ENCODE assay signal across 9 cellular contexts in genomic region chr11:63529373-63529772, GRCh38. TPM values are rescaled to one million over a fixed set of nuclear protein-coding genes. Genes with fewer than 3 reads are reported as not detected.
DNase-seq lines count a peak whose midpoint lies in the region; ATAC-seq and TF ChIP-seq lines count a peak whose summit lies in the region.
"Not testable (repeated sequence)": the region's sequence is repeated elsewhere in the genome, so short reads cannot be mapped to it uniquely, and the experiment has no call there.
"Had no signal": no experiment of that assay in that cellular context is flagged by ENCODE, and none has a peak within 500 bp of the region (broad histone marks: within the 10 kb centered on the region; RNA-seq: fewer than 3 reads in every experiment).

No MANE protein-coding gene starts in this region.

- H3K27me3 ChIP-seq in CD4-positive, alpha-beta memory T cell (ENCODE audit: insufficient read depth, low read length); HUES48 (ENCODE audit: control insufficient read depth, insufficient read depth, low read length); dorsolateral prefrontal cortex; iPS DF 6.9 (ENCODE audit: control insufficient read depth, insufficient read depth, low read length); mesenchymal stem cell (ENCODE audit: control insufficient read depth in 1 of 2, insufficient read depth in 1 of 2, low read length in 2 of 2): not testable (repeated sequence)

- H3K27ac Mint-ChIP-seq in CD4-positive, alpha-beta memory T cell: peak overlapping the region; percentile 26 to 85 (median 84)
- peak overlapping the region; percentile 58 for H3K27ac Mint-ChIP-seq in activated T-helper 17 cell treated with anti-CD3 and anti-CD28 coated beads, Interleukin-2, amount 50 U/mL, for 72 hours
- peak overlapping the region; percentile 96 for H3K27ac Mint-ChIP-seq in progenitor cell of endocrine pancreas

- H3K79me1 ChIP-seq in mesenchymal stem cell (replicated peaks; ENCODE audit: low read length, poor library complexity, severe bottlenecking): not testable (repeated sequence)

- intact Hi-C loops in CD4-positive, alpha-beta memory T cell (cut with micrococcal nuclease); dorsolateral prefrontal cortex (cut with DNase I): not testable (repeated sequence)

- H2BK5ac ChIP-seq in mesenchymal stem cell (ENCODE audit: low read depth, low read length, poor library complexity, severe bottlenecking): not testable (repeated sequence)

- CTCF ChIA-PET in CD4-positive, alpha-beta memory T cell (lab: Charles Lee; ENCODE audit: partially characterized antibody): interaction anchor here (1.0 to 1.8 kb wide), 3 partner anchors 12 to 38 kb away, joined by 3 to 5 read pairs (median 3); no protein-coding TSS in a partner anchor

- H2BK12ac ChIP-seq in mesenchymal stem cell (ENCODE audit: low read length in 2 of 2): not testable (repeated sequence)

- peaks cover 50% of the 10 kb centered on the region for H3K4me1 ChIP-seq in CD4-positive, alpha-beta memory T cell (ENCODE audit: insufficient read depth, low read length)
- H3K4me1 ChIP-seq in HUES48 (ENCODE audit: control insufficient read depth, insufficient read depth, low read length): peaks cover 52% of the 10 kb centered on the region
- H3K4me1 ChIP-seq in iPS DF 6.9 (ENCODE audit: control insufficient read depth, insufficient read depth, low read length): not testable (repeated sequence)
- peaks cover 10% of the 10 kb centered on the region for H3K4me1 ChIP-seq in mesenchymal stem cell (ENCODE audit: control insufficient read depth, insufficient read depth, low read depth, low read length)

- not testable (repeated sequence) for H3K9me3 ChIP-seq in CD4-positive, alpha-beta memory T cell (ENCODE audit: control insufficient read depth in 1 of 2, low read length in 2 of 2); HUES48 (ENCODE audit: control insufficient read depth, insufficient read depth, low read length); iPS DF 6.9 (ENCODE audit: control insufficient read depth, insufficient read depth, low read length); mesenchymal stem cell (ENCODE audit: control insufficient read depth, low read length)

- ATAC-seq in activated T-helper 17 cell treated with anti-CD3 and anti-CD28 coated beads, Interleukin-2, amount 50 U/mL, for 72 hours (replicated peaks): not testable (repeated sequence)

- TF ChIP-seq CTCF in dorsolateral prefrontal cortex (IDR thresholded peaks at IDR 0.05 in 54 of 56, conservative IDR thresholded peaks at IDR 0.05 in 2 of 56; ENCODE audit: low read depth in 1 of 56, partially characterized antibody in 56 of 56); progenitor cell of endocrine pancreas (IDR thresholded peaks at IDR 0.05; ENCODE audit: unreplicated experiment): not testable (repeated sequence)

- not testable (repeated sequence) for H3K4me2 ChIP-seq in mesenchymal stem cell (ENCODE audit: low read length, poor library complexity, severe bottlenecking)

- peak overlapping the region in 1 of 8 donors; percentile 35 for H3K4me3 Mint-ChIP-seq in CD4-positive, alpha-beta memory T cell
- H3K4me3 Mint-ChIP-seq in activated T-helper 17 cell treated with anti-CD3 and anti-CD28 coated beads, Interleukin-2, amount 50 U/mL, for 72 hours: not testable (repeated sequence)
- H3K4me3 Mint-ChIP-seq in progenitor cell of endocrine pancreas (ENCODE audit: low read depth): peak overlapping the region; percentile 49

- WGBS in iPS DF 6.9 (ENCODE audit: insufficient coverage, insufficient read length): no CpG with 5 or more reads among the region's 6 CpGs
- 53% methylated on average over 6 of the region's 6 CpGs for WGBS in mesenchymal stem cell

- not testable (repeated sequence) for H3K18ac ChIP-seq in mesenchymal stem cell (ENCODE audit: low read depth in 1 of 2, low read length in 2 of 2)

- not testable (repeated sequence) for H3K36me3 ChIP-seq in CD4-positive, alpha-beta memory T cell (ENCODE audit: insufficient read depth, low read length); HUES48 (ENCODE audit: control insufficient read depth, insufficient read depth, low read length); iPS DF 6.9 (ENCODE audit: control insufficient read depth, insufficient read depth, low read length); mesenchymal stem cell (ENCODE audit: control insufficient read depth in 1 of 2, insufficient read depth in 2 of 2, low read depth in 1 of 2, low read length in 2 of 2)

- H2AFZ ChIP-seq in mesenchymal stem cell (ENCODE audit: low read depth, low read length): not testable (repeated sequence)

- H4K8ac ChIP-seq in mesenchymal stem cell (ENCODE audit: low read length): not testable (repeated sequence)

- not testable (repeated sequence) for H4K91ac ChIP-seq in mesenchymal stem cell (ENCODE audit: low read length)

- H3K27me3 Mint-ChIP-seq in CD4-positive, alpha-beta memory T cell; activated T-helper 17 cell treated with anti-CD3 and anti-CD28 coated beads, Interleukin-2, amount 50 U/mL, for 72 hours; progenitor cell of endocrine pancreas: not testable (repeated sequence)

- H3K9ac ChIP-seq in HUES48 (ENCODE audit: low read depth, low read length): peak overlapping the region; percentile 88
- not testable (repeated sequence) for H3K9ac ChIP-seq in mesenchymal stem cell (ENCODE audit: low read length)

- H2BK15ac ChIP-seq in mesenchymal stem cell (ENCODE audit: low read depth, poor library complexity, severe bottlenecking): not testable (repeated sequence)

- peak overlapping the region; percentile 69 for H2AK5ac ChIP-seq in mesenchymal stem cell (ENCODE audit: low read length, severe bottlenecking)

- POLR2A ChIA-PET in CD4-positive, alpha-beta memory T cell (lab: Charles Lee; ENCODE audit: partially characterized antibody): interaction anchor here (0.8 to 1.4 kb wide), 8 partner anchors 9 to 105 kb away, joined by 3 to 4 read pairs (median 3); partner anchors contain the start of gene PLAAT3

- H3K9me3 Mint-ChIP-seq in CD4-positive, alpha-beta memory T cell; activated T-helper 17 cell treated with anti-CD3 and anti-CD28 coated beads, Interleukin-2, amount 50 U/mL, for 72 hours; progenitor cell of endocrine pancreas (ENCODE audit: low read depth): not testable (repeated sequence)

- H2BK120ac ChIP-seq in mesenchymal stem cell (ENCODE audit: low read depth, low read length): not testable (repeated sequence)

- not testable (repeated sequence) for H3K36me3 Mint-ChIP-seq in CD4-positive, alpha-beta memory T cell; activated T-helper 17 cell treated with anti-CD3 and anti-CD28 coated beads, Interleukin-2, amount 50 U/mL, for 72 hours (ENCODE audit: low read depth); progenitor cell of endocrine pancreas (ENCODE audit: insufficient read depth)

- H3K27ac ChIP-seq in CD4-positive, alpha-beta memory T cell (ENCODE audit: low read depth, low read length): not testable (repeated sequence)
- H3K27ac ChIP-seq in HUES48 (ENCODE audit: low read depth, low read length) (peak overlapping the region; percentile 94), dorsolateral prefrontal cortex (peak overlapping the region in 58 of 59 donors; percentile 14 to 96 (median 88)), iPS DF 6.9 (ENCODE audit: low read length) (peak overlapping the region; percentile 74), mesenchymal stem cell (ENCODE audit: low read length, poor library complexity, severe bottlenecking) (peak overlapping the region; percentile 90)

- not testable (repeated sequence) for H3K14ac ChIP-seq in mesenchymal stem cell (ENCODE audit: low read length in 2 of 2)

- H3K23ac ChIP-seq in mesenchymal stem cell (ENCODE audit: low read length in 2 of 2): not testable (repeated sequence)

- H3K4me3 ChIP-seq in CD4-positive, alpha-beta memory T cell (ENCODE audit: low read length in 2 of 2); dorsolateral prefrontal cortex; iPS DF 6.9 (ENCODE audit: low read length); mesenchymal stem cell (ENCODE audit: insufficient read depth in 1 of 2, low read depth in 1 of 2, low read length in 2 of 2): not testable (repeated sequence)
- peak overlapping the region; percentile 31; the same call in 1 of the 2 replicates for H3K4me3 ChIP-seq in HUES48 (ENCODE audit: low read depth, low read length)

- DNase-seq in CD4-positive, alpha-beta memory T cell; dorsolateral prefrontal cortex; iPS DF 6.9 (ENCODE audit: low read depth, low spot score); mesenchymal stem cell; progenitor cell of endocrine pancreas (ENCODE audit: low spot score, unreplicated experiment): not testable (repeated sequence)

- H3K4me1 Mint-ChIP-seq in CD4-positive, alpha-beta memory T cell: peaks cover 39 to 53% (median 47%) of the 10 kb centered on the region in 4 donors
- peaks cover 33% of the 10 kb centered on the region for H3K4me1 Mint-ChIP-seq in activated T-helper 17 cell treated with anti-CD3 and anti-CD28 coated beads, Interleukin-2, amount 50 U/mL, for 72 hours
- peaks cover 53% of the 10 kb centered on the region for H3K4me1 Mint-ChIP-seq in progenitor cell of endocrine pancreas (ENCODE audit: low read depth)

- not testable (repeated sequence) for H3K4ac ChIP-seq in mesenchymal stem cell (ENCODE audit: low read depth in 1 of 2, low read length in 2 of 2)

RNA-seq across cellular contexts. Expression of gene PLAAT4, which starts 7.2 kb away (rescaled TPM):
- total RNA-seq in CD4-positive, alpha-beta memory T cell: 100 to 1,000 TPM; 152 to 167 TPM
- 100 to 1,000 TPM; 387 to 416 TPM for polyA plus RNA-seq in CD4-positive, alpha-beta memory T cell
- total RNA-seq in activated T-helper 17 cell treated with anti-CD3 and anti-CD28 coated beads, Interleukin-2, amount 50 U/mL, for 72 hours: 10 to 100 TPM; 20.7 to 22.1 TPM
- total RNA-seq in dorsolateral prefrontal cortex (100 to 1,000 TPM in 2 of 120 experiments, 10 to 100 TPM in 118; 11.2 to 117 (median 25.4) TPM), progenitor cell of endocrine pancreas (0.42 TPM in 1 of 2 replicates, not detected in the other)
- polyA plus RNA-seq in mesenchymal stem cell (2013, experiment 1 of 2): 13.1 TPM
- polyA plus RNA-seq in mesenchymal stem cell (2013, experiment 2 of 2): 14.3 TPM

RNA-seq across cellular contexts. Expression of gene LGALS12, which starts 23.5 kb away (rescaled TPM):
- not detected for total RNA-seq in CD4-positive, alpha-beta memory T cell
- polyA plus RNA-seq in CD4-positive, alpha-beta memory T cell: not detected
- not detected for total RNA-seq in activated T-helper 17 cell treated with anti-CD3 and anti-CD28 coated beads, Interleukin-2, amount 50 U/mL, for 72 hours
- total RNA-seq in dorsolateral prefrontal cortex (under 1 TPM in 16 of 120 experiments, not detected in 104; 0.23 to 0.60 (median 0.40) TPM), progenitor cell of endocrine pancreas (2.3 and 2.4 TPM in 2 replicates)
- polyA plus RNA-seq in mesenchymal stem cell (2013, experiment 1 of 2): not detected
- polyA plus RNA-seq in mesenchymal stem cell (2013, experiment 2 of 2): not detected
- total RNA-seq: GM12878, HT-29 had no signal
- polyA plus RNA-seq: GM12878 had no signal

RNA-seq across cellular contexts. Expression of gene PLAAT2, which starts 33.8 kb away (rescaled TPM):
- not detected for total RNA-seq in CD4-positive, alpha-beta memory T cell
- polyA plus RNA-seq in CD4-positive, alpha-beta memory T cell: under 1 TPM in 1 of 2 donors, not detected in 1; 0.48 TPM
- not detected for total RNA-seq in activated T-helper 17 cell treated with anti-CD3 and anti-CD28 coated beads, Interleukin-2, amount 50 U/mL, for 72 hours
- 1 to 10 TPM in 9 of 120 experiments, under 1 TPM in 13, not detected in 98; 0.64 to 1.7 (median 0.90) TPM for total RNA-seq in dorsolateral prefrontal cortex
- not detected for polyA plus RNA-seq in mesenchymal stem cell (2013, experiment 1 of 2)
- polyA plus RNA-seq in mesenchymal stem cell (2013, experiment 2 of 2): not detected
- total RNA-seq in progenitor cell of endocrine pancreas: not detected in 2 replicates

RNA-seq across cellular contexts. Expression of gene PLAAT5, which starts 38.4 kb away (rescaled TPM):
- not detected for total RNA-seq in CD4-positive, alpha-beta memory T cell
- not detected for polyA plus RNA-seq in CD4-positive, alpha-beta memory T cell
- under 1 TPM in 1 of 2 donors, not detected in 1; 0.11 TPM for total RNA-seq in activated T-helper 17 cell treated with anti-CD3 and anti-CD28 coated beads, Interleukin-2, amount 50 U/mL, for 72 hours
- total RNA-seq in dorsolateral prefrontal cortex (10 to 100 TPM in 8 of 120 experiments, 1 to 10 TPM in 112; 1.7 to 13.3 (median 6.4) TPM), progenitor cell of endocrine pancreas (27.1 and 32.6 TPM in 2 replicates)
- not detected for polyA plus RNA-seq in mesenchymal stem cell (2013, experiment 1 of 2)
- not detected for polyA plus RNA-seq in mesenchymal stem cell (2013, experiment 2 of 2)
- total RNA-seq: GM12878 had no signal
- polyA plus RNA-seq: GM12878 had no signal
